In the genomic region with DNA sequence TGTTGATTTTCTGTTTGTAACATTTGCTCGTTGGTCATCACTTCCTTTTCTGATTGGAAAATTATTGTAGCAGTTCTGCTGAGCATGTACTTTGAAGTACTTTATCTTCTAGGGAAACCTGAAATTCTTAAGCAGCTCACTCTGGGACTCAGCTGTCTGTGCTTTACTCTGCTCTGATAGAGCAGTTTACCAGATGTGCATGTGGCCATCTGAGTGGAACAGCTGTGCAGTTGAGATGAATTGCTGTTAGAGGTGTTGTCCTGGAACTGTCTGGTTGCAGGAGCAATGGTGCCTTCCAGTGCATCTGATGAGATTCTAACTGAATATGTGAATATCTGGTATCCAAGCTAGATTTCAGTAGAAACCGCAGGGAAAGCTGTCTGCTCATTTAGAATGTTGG, we compare ENCODE assay signal across 17 cellular contexts.
"Had no signal": no experiment of that assay in that cellular context is flagged by ENCODE, and none has a peak within 500 bp of the region (broad histone marks: within the 10 kb centered on the region; RNA-seq: fewer than 3 reads in every experiment).

No MANE protein-coding gene starts in this region.

- H3K4me1 Mint-ChIP-seq: mesothelial cell of epicardium, nephron had no signal

- H3K9me3 Mint-ChIP-seq: activated naive CD4-positive, alpha-beta T cell treated with anti-CD3 and anti-CD28 coated beads, Interleukin-2, amount 50 U/mL, for 24 hours; activated T-cell treated with anti-CD3 and anti-CD28 coated beads, Interleukin-2, amount 50 U/mL, for 4 hours; mesothelial cell of epicardium; nephron; stimulated activated naive CD8-positive, alpha-beta T cell treated with anti-CD3 and anti-CD28 coated beads, Interleukin-15, amount 100 ng/mL, for 72 hours had no signal

- H3K4me3 Mint-ChIP-seq: activated naive CD4-positive, alpha-beta T cell treated with anti-CD3 and anti-CD28 coated beads, Interleukin-2, amount 50 U/mL, for 24 hours; activated T-cell treated with anti-CD3 and anti-CD28 coated beads, Interleukin-2, amount 50 U/mL, for 4 hours; mesothelial cell of epicardium; nephron; stimulated activated naive CD8-positive, alpha-beta T cell treated with anti-CD3 and anti-CD28 coated beads, Interleukin-15, amount 100 ng/mL, for 72 hours had no signal

- H3K4me3 ChIP-seq: body of pancreas, left lung, pancreas, psoas muscle, right atrium auricular region, tibial artery had no signal

- H3K27ac Mint-ChIP-seq: mesothelial cell of epicardium; nephron; stimulated activated naive CD8-positive, alpha-beta T cell treated with anti-CD3 and anti-CD28 coated beads, Interleukin-15, amount 100 ng/mL, for 72 hours had no signal

- H3K27ac ChIP-seq: body of pancreas, foreskin keratinocyte, pancreas, psoas muscle, right atrium auricular region, tibial artery had no signal

- H3K27me3 ChIP-seq: body of pancreas, foreskin keratinocyte, left lung, pancreas, right atrium auricular region, tibial artery had no signal

- H3K9me3 ChIP-seq: body of pancreas, left lung, pancreas, psoas muscle, right atrium auricular region, SK-N-SH, tibial artery had no signal

- H3K27me3 Mint-ChIP-seq: activated naive CD4-positive, alpha-beta T cell treated with anti-CD3 and anti-CD28 coated beads, Interleukin-2, amount 50 U/mL, for 24 hours; stimulated activated naive CD8-positive, alpha-beta T cell treated with anti-CD3 and anti-CD28 coated beads, Interleukin-15, amount 100 ng/mL, for 72 hours had no signal

- H3K4me1 ChIP-seq: body of pancreas, foreskin keratinocyte, pancreas, psoas muscle had no signal

- ATAC-seq: activated T-cell treated with anti-CD3 and anti-CD28 coated beads, Interleukin-2, amount 50 U/mL, for 4 hours; body of pancreas; foreskin keratinocyte; left lung; pancreas; stimulated activated naive CD8-positive, alpha-beta T cell treated with anti-CD3 and anti-CD28 coated beads, Interleukin-15, amount 100 ng/mL, for 72 hours had no signal

- DNase-seq: activated CD4-positive, alpha-beta T cell treated with anti-CD3 and anti-CD28 coated beads, Interleukin-2, amount 50 U/mL, for 48 hours; activated effector memory CD4-positive, alpha-beta T cell treated with anti-CD3 and anti-CD28 coated beads, Interleukin-2, amount 50 U/mL, for 16 hours; activated T-cell treated with anti-CD3 and anti-CD28 coated beads, Interleukin-2, amount 50 U/mL, for 4 hours; anterior cingulate cortex; body of pancreas; foreskin keratinocyte; kidney; left lung; pancreas; psoas muscle; SK-N-SH; stimulated activated naive CD8-positive, alpha-beta T cell treated with anti-CD3 and anti-CD28 coated beads, Interleukin-15, amount 100 ng/mL, for 72 hours; tibial artery had no signal
